ENCODE assay signal across 9 cellular contexts in the genomic region with DNA sequence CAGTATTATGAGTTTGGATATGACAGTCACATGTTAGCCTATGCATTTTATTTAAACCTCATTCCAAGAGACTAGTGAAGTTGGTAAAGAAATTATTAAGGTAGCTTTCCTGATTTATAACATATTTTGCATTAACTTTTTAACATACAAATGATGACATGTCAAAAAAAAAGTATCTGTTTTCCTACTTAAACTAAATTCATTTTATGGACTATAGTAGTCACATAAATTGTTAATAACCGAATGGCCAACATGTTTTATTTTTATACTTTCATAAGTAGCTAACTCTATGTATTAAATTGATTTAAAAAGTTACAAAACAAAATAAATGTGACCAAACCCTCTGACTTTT. TPM values are rescaled to one million over a fixed set of nuclear protein-coding genes. Genes with fewer than 3 reads are reported as not detected.
A peak's percentile ranks its signal among the peaks of the same experiment; 100 is the strongest.
DNase-seq lines count a peak whose midpoint lies in the region; ATAC-seq and TF ChIP-seq lines count a peak whose summit lies in the region.
"Had no signal": no experiment of that assay in that cellular context is flagged by ENCODE, and none has a peak within 500 bp of the region (broad histone marks: within the 10 kb centered on the region; RNA-seq: fewer than 3 reads in every experiment).

No MANE protein-coding gene starts in this region.

- ATAC-seq in right cardiac atrium (no peak), left colon (no peak)

- DNase-seq in left ventricle myocardium inferior (no peak), right cardiac atrium (no peak), immature natural killer cell (no peak), vagina (ENCODE audit: extremely low spot score in 2 of 2) (no peak), left colon (no peak), GM10248 (ENCODE audit: extremely low spot score) (no peak), hippocampal formation (lab: John Stamatoyannopoulos, UW) (no peak)
- no peak for DNase-seq in activated CD4-positive, alpha-beta memory T cell treated with anti-CD3 and anti-CD28 coated beads, Interleukin-2, amount 10 ng/mL, durations not matched to agents 7 days and 5 days

- H3K36me3 ChIP-seq in left ventricle myocardium inferior = no peaks in the 10 kb centered on the region
- no peaks in the 10 kb centered on the region for H3K36me3 ChIP-seq in vagina

- peaks cover 7% of the 10 kb centered on the region for H3K9me3 Mint-ChIP-seq in activated CD4-positive, alpha-beta memory T cell treated with anti-CD3 and anti-CD28 coated beads, Interleukin-2, amount 10 ng/mL, durations not matched to agents 7 days and 5 days
- no peaks in the 10 kb centered on the region for H3K9me3 Mint-ChIP-seq in immature natural killer cell

- H3K4me3 Mint-ChIP-seq in activated CD4-positive, alpha-beta memory T cell treated with anti-CD3 and anti-CD28 coated beads, Interleukin-2, amount 10 ng/mL, durations not matched to agents 7 days and 5 days = peak overlapping the region; percentile 95
- peak overlapping the region; percentile 88 to 100 (median 94) for H3K4me3 Mint-ChIP-seq in immature natural killer cell

- TF ChIP-seq CTCF in left ventricle myocardium inferior (IDR thresholded peaks at IDR 0.05; ENCODE audit: borderline replicate concordance) (no peak), vagina (IDR thresholded peaks at IDR 0.05) (no peak), GM10248 (IDR thresholded peaks at IDR 0.05; ENCODE audit: control extremely low read depth, extremely low read depth, low read depth, missing control alignments) (no peak)

- POLR2A ChIA-PET in activated CD4-positive, alpha-beta memory T cell treated with anti-CD3 and anti-CD28 coated beads, Interleukin-2, amount 10 ng/mL, durations not matched to agents 7 days and 5 days (lab: Charles Lee) = interaction anchor here (0.9 to 5.3 kb wide), 8 partner anchors 10 to 297 kb away, joined by 3 to 106 read pairs (median 6); a partner anchor contains a TSS
- POLR2A ChIA-PET in GM10248 (lab: Yijun Ruan, JAX) = interaction anchor here (1.4 to 1.7 kb wide), 2 partner anchors 15 to 18 kb away, joined by 4 to 10 read pairs; a partner anchor contains a TSS

- H3K27ac Mint-ChIP-seq in activated CD4-positive, alpha-beta memory T cell treated with anti-CD3 and anti-CD28 coated beads, Interleukin-2, amount 10 ng/mL, durations not matched to agents 7 days and 5 days = peak overlapping the region; percentile 80
- peak overlapping the region; percentile 92 to 98 (median 95) for H3K27ac Mint-ChIP-seq in immature natural killer cell

- TF ChIP-seq POLR2A in vagina (IDR thresholded peaks at IDR 0.05) = no peak

- no peaks in the 10 kb centered on the region for H3K27me3 Mint-ChIP-seq in activated CD4-positive, alpha-beta memory T cell treated with anti-CD3 and anti-CD28 coated beads, Interleukin-2, amount 10 ng/mL, durations not matched to agents 7 days and 5 days
- no peaks in the 10 kb centered on the region for H3K27me3 Mint-ChIP-seq in immature natural killer cell (ENCODE audit: low read depth in 3 of 3)

- peaks cover 34% of the 10 kb centered on the region for H3K4me1 ChIP-seq in left ventricle myocardium inferior
- peaks cover 3% of the 10 kb centered on the region for H3K4me1 ChIP-seq in right cardiac atrium (ENCODE audit: control insufficient read depth, insufficient read depth, low read length)
- H3K4me1 ChIP-seq in vagina = peaks cover 24% of the 10 kb centered on the region

- peaks cover 26% of the 10 kb centered on the region for H3K36me3 Mint-ChIP-seq in activated CD4-positive, alpha-beta memory T cell treated with anti-CD3 and anti-CD28 coated beads, Interleukin-2, amount 10 ng/mL, durations not matched to agents 7 days and 5 days (ENCODE audit: low read depth)
- peaks cover 3 to 10% (median 6%) of the 10 kb centered on the region in 3 donors for H3K36me3 Mint-ChIP-seq in immature natural killer cell

- peak overlapping the region; percentile 58 for H3K27ac ChIP-seq in left ventricle myocardium inferior (replicated peaks)
- H3K27ac ChIP-seq in right cardiac atrium (ENCODE audit: low read length) = no peak overlapping the region
- peak overlapping the region; percentile 18 for H3K27ac ChIP-seq in vagina

- H3K4me3 ChIP-seq in left ventricle myocardium inferior (no peak overlapping the region), right cardiac atrium (ENCODE audit: low read length) (no peak overlapping the region), vagina (no peak overlapping the region)
- H3K4me3 ChIP-seq: SJSA1 had no signal

- H3K4me1 Mint-ChIP-seq in activated CD4-positive, alpha-beta memory T cell treated with anti-CD3 and anti-CD28 coated beads, Interleukin-2, amount 10 ng/mL, durations not matched to agents 7 days and 5 days = peaks cover 41% of the 10 kb centered on the region
- H3K4me1 Mint-ChIP-seq in immature natural killer cell = peaks cover 70 to 80% of the 10 kb centered on the region in 2 donors

- H3K9me3 ChIP-seq in left ventricle myocardium inferior (replicated peaks) = no peaks in the 10 kb centered on the region
- H3K9me3 ChIP-seq in right cardiac atrium (ENCODE audit: control insufficient read depth, low read length) = no peaks in the 10 kb centered on the region
- H3K9me3 ChIP-seq in vagina = no peaks in the 10 kb centered on the region

- CTCF ChIA-PET in activated CD4-positive, alpha-beta memory T cell treated with anti-CD3 and anti-CD28 coated beads, Interleukin-2, amount 10 ng/mL, durations not matched to agents 7 days and 5 days (lab: Charles Lee) = interaction anchor here (0.9 to 6.7 kb wide), 11 partner anchors 10 to 190 kb away, joined by 3 to 138 read pairs (median 3); a partner anchor contains a TSS
- CTCF ChIA-PET in GM10248 (lab: Yijun Ruan, JAX) = interaction anchor here (0.8 to 6.4 kb wide), 20 partner anchors 11 to 480 kb away, joined by 3 to 71 read pairs (median 4); a partner anchor contains a TSS

- intact Hi-C loops in left ventricle myocardium inferior (cut with micrococcal nuclease) = no loop called here
- intact Hi-C loops in right cardiac atrium (cut with DNase I) = no loop called here
- intact Hi-C loops in vagina (cut with DNase I) = no loop called here
- intact Hi-C loops in left colon (cut with DNase I, micrococcal nuclease) = no loop called here

- H3K27me3 ChIP-seq in left ventricle myocardium inferior (ENCODE audit: low read depth) (no peaks in the 10 kb centered on the region), right cardiac atrium (ENCODE audit: control insufficient read depth, insufficient read depth) (no peaks in the 10 kb centered on the region), vagina (no peaks in the 10 kb centered on the region)
- H3K27me3 ChIP-seq: SJSA1 had no signal

- 88% methylated on average over 1 of the region's 1 CpG for WGBS in right cardiac atrium

RNA-seq across cellular contexts. Expression of a gene that starts 14.7 kb away (rescaled TPM):
- total RNA-seq in left ventricle myocardium inferior (21.4 TPM), right cardiac atrium (10 to 100 TPM; 18.9 to 29.1 (median 25.1) TPM), vagina (41.0 TPM), left colon (10 to 100 TPM; 58.4 to 58.5 TPM)
- polyA plus RNA-seq in right cardiac atrium (16.9 TPM), immature natural killer cell (100 to 1,000 TPM in 1 of 3 donors, 10 to 100 TPM in 2; 62.1 to 162 (median 75.4) TPM)
- 10 to 100 TPM; 61.9 to 65.5 TPM for total RNA-seq in activated CD4-positive, alpha-beta memory T cell treated with anti-CD3 and anti-CD28 coated beads, Interleukin-2, amount 10 ng/mL, durations not matched to agents 7 days and 5 days

RNA-seq across cellular contexts. Expression of a gene that starts 18.4 kb away (rescaled TPM):
- 20.4 TPM for total RNA-seq in left ventricle myocardium inferior
- 10 to 100 TPM; 18.9 to 24.0 (median 21.1) TPM for total RNA-seq in right cardiac atrium
- polyA plus RNA-seq in right cardiac atrium = 9.5 TPM
- 10 to 100 TPM; 27.8 to 28.6 TPM for total RNA-seq in activated CD4-positive, alpha-beta memory T cell treated with anti-CD3 and anti-CD28 coated beads, Interleukin-2, amount 10 ng/mL, durations not matched to agents 7 days and 5 days
- polyA plus RNA-seq in immature natural killer cell = 10 to 100 TPM; 12.2 to 13.0 (median 12.5) TPM
- total RNA-seq in vagina = 26.3 TPM
- total RNA-seq in left colon = 10 to 100 TPM; 44.9 to 48.7 TPM
